1 cellular context compared by ENCODE assay signal in genomic region chr10:86523348-86523747, GRCh38.
TF ChIP-seq lines count a peak whose summit lies in the region.

No MANE protein-coding gene starts in this region.

TF ChIP-seq in liver, 16 proteins besides CTCF, POLR2A, EP300 and RAD21 (continued from another document):
- TF ChIP-seq HNF4A (conservative IDR thresholded peaks at IDR 0.05) (no peak), FOXA1 (IDR thresholded peaks at IDR 0.05) (no peak), FOXA2 (IDR thresholded peaks at IDR 0.05) (no peak), EGR1 (IDR thresholded peaks at IDR 0.05; ENCODE audit: low read depth in 2 of 2) (no peak)
